ENCODE assay signal across 10 cellular contexts in genomic region chr5:1204693-1205242, GRCh38. TPM values are rescaled to one million over a fixed set of nuclear protein-coding genes. Genes with fewer than 3 reads are reported as not detected.
DNase-seq lines count a peak whose midpoint lies in the region; ATAC-seq, FAIRE-seq and TF ChIP-seq lines count a peak whose summit lies in the region.
"Had no signal": no experiment of that assay in that cellular context is flagged by ENCODE, and none has a peak within 500 bp of the region (broad histone marks: within the 10 kb centered on the region; RNA-seq: fewer than 3 reads in every experiment).

No MANE protein-coding gene starts in this region.

- no peaks in the 10 kb centered on the region for H3K27me3 Mint-ChIP-seq in activated CD4-positive, alpha-beta T cell treated with anti-CD3 and anti-CD28 coated beads for 36 hours

- WGBS in pancreas, 2 donors: 15% methylated on average over 18 of the region's 18 CpGs

- intact Hi-C loops in pancreas (cut with DNase I): no loop called here
- intact Hi-C loops in activated CD4-positive, alpha-beta T cell treated with anti-CD3 and anti-CD28 coated beads for 36 hours (cut with DNase I, micrococcal nuclease): no loop called here

- DNase-seq in H7: peak; percentile 87
- peak; percentile 60 for DNase-seq in NCI-H2196 (lab: John Stamatoyannopoulos, UW; ENCODE audit: unreplicated experiment)
- peak in 5 of 6 donors; percentile 58 to 80 (median 71) for DNase-seq in pancreas
- DNase-seq in H54 (ENCODE audit: insufficient read length, low spot score): no peak
- no peak for DNase-seq in NCI-H226
- DNase-seq in activated CD4-positive, alpha-beta T cell treated with anti-CD3 and anti-CD28 coated beads for 36 hours: no peak
- DNase-seq: gastrocnemius medialis; stimulated activated CD4-positive, alpha-beta T cell treated with anti-CD3 and anti-CD28 coated beads, Interleukin-2, amount 100 ng/mL, for 48 hours had no signal

- H3K4me3 ChIP-seq in H7 (ENCODE audit: insufficient read depth, low read depth, low read length) (no peak overlapping the region), duodenal mucosa (ENCODE audit: low read depth in 1 of 2, low read length in 2 of 2) (peak overlapping the region; percentile 64 to 67), pancreas (no peak overlapping the region)
- H3K4me3 ChIP-seq: gastrocnemius medialis had no signal

- H3K27me3 ChIP-seq in H7 (ENCODE audit: control insufficient read depth, insufficient read depth, low read length) (no peaks in the 10 kb centered on the region), duodenal mucosa (ENCODE audit: control insufficient read depth in 1 of 2, insufficient read depth in 2 of 2, low read length in 2 of 2) (no peaks in the 10 kb centered on the region), pancreas (no peaks in the 10 kb centered on the region)

- no peak for FAIRE-seq in pancreas (lab: Jason Lieb, UNC)
- FAIRE-seq in H54 (lab: Jason Lieb, UNC): no peak

- H3K9me3 Mint-ChIP-seq in activated CD4-positive, alpha-beta T cell treated with anti-CD3 and anti-CD28 coated beads for 36 hours (ENCODE audit: low read depth): no peaks in the 10 kb centered on the region

- H3K27ac ChIP-seq in duodenal mucosa (ENCODE audit: low read depth, low read length) (no peak overlapping the region), pancreas (peak overlapping the region in 3 of 4 donors; percentile 35 to 67 (median 67))
- H3K27ac ChIP-seq: gastrocnemius medialis had no signal

- TF ChIP-seq CTCF in pancreas (IDR thresholded peaks at IDR 0.05): peak; percentile 21 to 47 (median 29)

- peaks cover 20 to 53% of the 10 kb centered on the region in 2 donors for H3K4me1 ChIP-seq in duodenal mucosa (ENCODE audit: control insufficient read depth in 1 of 2, insufficient read depth in 2 of 2, low read length in 2 of 2)
- H3K4me1 ChIP-seq in pancreas: peaks cover 0 to 4% (median 3%) of the 10 kb centered on the region in 3 donors
- H3K4me1 ChIP-seq: gastrocnemius medialis had no signal

- POLR2A ChIA-PET in activated CD4-positive, alpha-beta T cell treated with anti-CD3 and anti-CD28 coated beads for 36 hours (lab: Charles Lee): no interaction called here

- no peaks in the 10 kb centered on the region for H3K36me3 Mint-ChIP-seq in activated CD4-positive, alpha-beta T cell treated with anti-CD3 and anti-CD28 coated beads for 36 hours (ENCODE audit: low read depth)

- H3K4me1 Mint-ChIP-seq in activated CD4-positive, alpha-beta T cell treated with anti-CD3 and anti-CD28 coated beads for 36 hours: no peaks in the 10 kb centered on the region

- H3K9me3 ChIP-seq in duodenal mucosa (ENCODE audit: control insufficient read depth in 1 of 2, low read length in 2 of 2) (no peaks in the 10 kb centered on the region), pancreas (no peaks in the 10 kb centered on the region)
- H3K9me3 ChIP-seq: gastrocnemius medialis had no signal

- no peak for TF ChIP-seq POLR2A in H54 (IDR thresholded peaks at IDR 0.05; ENCODE audit: low read depth, low read length)

- no peak overlapping the region for H3K27ac Mint-ChIP-seq in activated CD4-positive, alpha-beta T cell treated with anti-CD3 and anti-CD28 coated beads for 36 hours

- H3K4me3 Mint-ChIP-seq in activated CD4-positive, alpha-beta T cell treated with anti-CD3 and anti-CD28 coated beads for 36 hours: no peak overlapping the region

- CTCF ChIA-PET in activated CD4-positive, alpha-beta T cell treated with anti-CD3 and anti-CD28 coated beads for 36 hours (lab: Charles Lee): no interaction called here

- H3K36me3 ChIP-seq in H7 (replicated peaks; ENCODE audit: control insufficient read depth, insufficient read depth, low read length) (no peaks in the 10 kb centered on the region), duodenal mucosa (ENCODE audit: control insufficient read depth in 1 of 2, insufficient read depth in 2 of 2, low read length in 2 of 2) (peaks cover 0 to 5% of the 10 kb centered on the region in 2 donors), pancreas (no peaks in the 10 kb centered on the region)
- H3K36me3 ChIP-seq: gastrocnemius medialis had no signal

- peak overlapping the region in 1 of 2 donors; percentile 71 for H3K9ac ChIP-seq in duodenal mucosa (ENCODE audit: low read depth in 1 of 2, low read length in 2 of 2)

- ATAC-seq in pancreas (peak; percentile 79 to 94 (median 90)), GM21737 (IDR thresholded peaks at IDR 0.05; ENCODE audit: unreplicated experiment) (no peak)
- no peak for ATAC-seq in activated CD4-positive, alpha-beta T cell treated with anti-CD3 and anti-CD28 coated beads for 36 hours
- ATAC-seq: gastrocnemius medialis had no signal

RNA-seq across cellular contexts. Expression of gene SLC6A19, which starts 3.4 kb away (rescaled TPM):
- 0.04 and 0.07 TPM in 2 replicates for total RNA-seq in H7 (2014; rRNA removed; shearing (Covaris generic))
- total RNA-seq in pancreas: under 1 TPM; 0.08 to 0.37 (median 0.23) TPM
- polyA plus RNA-seq in pancreas: 1 to 10 TPM; 1.1 to 3.9 TPM
- not detected for total RNA-seq in activated CD4-positive, alpha-beta T cell treated with anti-CD3 and anti-CD28 coated beads for 36 hours

RNA-seq across cellular contexts. Expression of gene SLC6A18, which starts 20.4 kb away (rescaled TPM):
- total RNA-seq in H7 (2014; rRNA removed; shearing (Covaris generic)): not detected in 2 replicates
- total RNA-seq in pancreas: not detected
- polyA plus RNA-seq in pancreas: under 1 TPM in 1 of 2 donors, not detected in 1; 0.14 TPM
- total RNA-seq in activated CD4-positive, alpha-beta T cell treated with anti-CD3 and anti-CD28 coated beads for 36 hours: not detected
- total RNA-seq: gastrocnemius medialis had no signal

Comparison
In these comparisons a context has a peak if more than half of its experiments do, and no peak if none do; other contexts are left out.
1. DNase-seq: peak in H7 (single experiment), NCI-H2196 (single experiment) and pancreas (5 of 6); none in H54 (single experiment), NCI-H226 (single experiment) and activated CD4-positive, alpha-beta T cell treated with anti-CD3 and anti-CD28 coated beads for 36 hours (single experiment).
2. H3K4me3 ChIP-seq: peak in duodenal mucosa (2 of 2); none in H7 (single experiment) and pancreas (0 of 4).
3. ATAC-seq: peak in pancreas (4 of 4); none in activated CD4-positive, alpha-beta T cell treated with anti-CD3 and anti-CD28 coated beads for 36 hours (single experiment) and GM21737 (single experiment).